ENCODE assay signal across 36 cellular contexts in the genomic region with DNA sequence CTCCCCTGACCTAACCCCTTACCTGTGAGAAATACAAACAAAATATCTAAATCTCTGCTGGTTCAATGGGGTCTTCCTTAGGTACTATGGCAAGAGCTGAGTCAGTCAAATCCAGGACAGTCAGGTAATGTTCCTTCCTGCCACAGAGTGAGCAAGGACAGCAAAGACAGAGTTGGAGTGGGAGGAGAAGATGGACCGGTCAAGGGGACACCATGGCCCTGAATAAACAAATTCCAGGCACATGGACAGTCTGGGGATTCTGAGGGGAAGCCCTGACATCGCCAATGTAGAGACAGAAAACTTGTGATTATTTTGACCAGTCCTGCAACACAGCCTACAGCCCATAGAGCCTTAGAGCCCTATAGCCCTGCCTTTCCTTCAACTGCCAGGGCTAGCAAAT.
"Had no signal": no experiment of that assay in that cellular context is flagged by ENCODE, and none has a peak within 500 bp of the region (broad histone marks: within the 10 kb centered on the region; RNA-seq: fewer than 3 reads in every experiment).

No MANE protein-coding gene starts in this region.

- H3K36me3 Mint-ChIP-seq: activated naive CD4-positive, alpha-beta T cell treated with anti-CD3 and anti-CD28 coated beads, Interleukin-2, amount 50 U/mL, for 72 hours had no signal

- H3K36me3 ChIP-seq: adrenal gland, brain microvascular endothelial cell, breast epithelium had no signal

- H3K27ac Mint-ChIP-seq: activated CD4-positive, alpha-beta memory T cell treated with anti-CD3 and anti-CD28 coated beads, Interleukin-2, amount 10 ng/mL, durations not matched to agents 7 days and 5 days; activated CD4-positive, alpha-beta T cell treated with anti-CD3 and anti-CD28 coated beads for 36 hours; activated CD4-positive, alpha-beta T cell treated with anti-CD3 and anti-CD28 coated beads, Interleukin-2, amount 10 ng/mL, durations not matched to agents 7 days and 5 days; activated CD8-positive, alpha-beta memory T cell treated with anti-CD3 and anti-CD28 coated beads, Interleukin-2, amount 10 ng/mL, durations not matched to agents 7 days and 5 days; activated CD8-positive, alpha-beta T cell treated with anti-CD3 and anti-CD28 coated beads, Interleukin-2, amount 10 ng/mL, durations not matched to agents 7 days and 5 days; activated naive CD4-positive, alpha-beta T cell treated with anti-CD3 and anti-CD28 coated beads for 36 hours; activated naive CD8-positive, alpha-beta T cell treated with anti-CD3 and anti-CD28 coated beads for 36 hours; activated T-cell treated with anti-CD3 and anti-CD28 coated beads, Interleukin-2, amount 50 U/mL, for 72 hours; activated T-helper 1 cell treated with anti-CD3 and anti-CD28 coated beads, Interleukin-12 subunit alpha, Interleukin-12 subunit beta, Interleukin-2, Interleukin-4 antibody, amounts not matched to agents 30 ng/mL and 10 ng/mL and 1 ng/mL, durations not matched to agents 14 hours and 24 hours and 36 hours; activated T-helper 17 cell treated with anti-CD3 and anti-CD28 coated beads, Interleukin-2, amount 50 U/mL, for 72 hours; T-cell; T-helper 17 cell; T-helper 2 cell treated with Interferon-gamma antibody and Interleukin-4, amounts not matched to agents 5 μg/mL and 100 μg/mL, for 36 hours had no signal

- H3K4me1 ChIP-seq: adrenal gland, body of pancreas, breast epithelium had no signal

- H3K4me1 Mint-ChIP-seq: activated CD4-positive, alpha-beta memory T cell treated with anti-CD3 and anti-CD28 coated beads, Interleukin-2, amount 10 ng/mL, durations not matched to agents 7 days and 5 days; activated CD4-positive, alpha-beta T cell treated with anti-CD3 and anti-CD28 coated beads for 36 hours; activated CD4-positive, alpha-beta T cell treated with anti-CD3 and anti-CD28 coated beads, Interleukin-2, amount 10 ng/mL, durations not matched to agents 7 days and 5 days; activated CD8-positive, alpha-beta memory T cell treated with anti-CD3 and anti-CD28 coated beads, Interleukin-2, amount 10 ng/mL, durations not matched to agents 7 days and 5 days; activated naive CD8-positive, alpha-beta T cell treated with anti-CD3 and anti-CD28 coated beads for 36 hours; activated T-helper 17 cell treated with anti-CD3 and anti-CD28 coated beads, Interleukin-2, amount 50 U/mL, for 72 hours had no signal

- H3K4me3 ChIP-seq: adrenal gland, body of pancreas, breast epithelium had no signal

- ATAC-seq: activated CD4-positive, alpha-beta T cell treated with anti-CD3 and anti-CD28 coated beads for 36 hours; activated CD4-positive, CD25-positive, alpha-beta regulatory T cell treated with anti-CD3 and anti-CD28 coated beads, Interleukin-2, amount 50 U/mL, for 24 hours; activated CD8-positive, alpha-beta memory T cell treated with anti-CD3 and anti-CD28 coated beads, Interleukin-2, amount 10 ng/mL, durations not matched to agents 7 days and 5 days; activated CD8-positive, alpha-beta T cell treated with anti-CD3 and anti-CD28 coated beads, Interleukin-2, amount 10 ng/mL, durations not matched to agents 7 days and 5 days; activated naive CD4-positive, alpha-beta T cell treated with anti-CD3 and anti-CD28 coated beads, Interleukin-2, amount 50 U/mL, for 72 hours; activated T-cell treated with anti-CD3 and anti-CD28 coated beads, Interleukin-2, amount 50 U/mL, for 4 hours; activated T-cell treated with anti-CD3 and anti-CD28 coated beads, Interleukin-2, amount 50 U/mL, for 72 hours; activated T-helper 17 cell treated with anti-CD3 and anti-CD28 coated beads, Interleukin-2, amount 50 U/mL, for 72 hours; body of pancreas; T-cell; T-helper 17 cell had no signal

- H3K27me3 Mint-ChIP-seq: activated CD4-positive, alpha-beta memory T cell treated with anti-CD3 and anti-CD28 coated beads, Interleukin-2, amount 10 ng/mL, durations not matched to agents 7 days and 5 days; activated CD4-positive, alpha-beta T cell treated with anti-CD3 and anti-CD28 coated beads for 36 hours; activated CD4-positive, alpha-beta T cell treated with anti-CD3 and anti-CD28 coated beads, Interleukin-2, amount 10 ng/mL, durations not matched to agents 7 days and 5 days; activated CD8-positive, alpha-beta memory T cell treated with anti-CD3 and anti-CD28 coated beads, Interleukin-2, amount 10 ng/mL, durations not matched to agents 7 days and 5 days; activated naive CD8-positive, alpha-beta T cell treated with anti-CD3 and anti-CD28 coated beads for 36 hours; activated T-helper 17 cell treated with anti-CD3 and anti-CD28 coated beads, Interleukin-2, amount 50 U/mL, for 72 hours; T-cell; T-helper 17 cell had no signal

- H3K9me3 Mint-ChIP-seq: activated CD4-positive, alpha-beta memory T cell treated with anti-CD3 and anti-CD28 coated beads, Interleukin-2, amount 10 ng/mL, durations not matched to agents 7 days and 5 days; activated CD4-positive, alpha-beta T cell treated with anti-CD3 and anti-CD28 coated beads, Interleukin-2, amount 10 ng/mL, durations not matched to agents 7 days and 5 days; activated naive CD4-positive, alpha-beta T cell treated with anti-CD3 and anti-CD28 coated beads for 36 hours; activated naive CD4-positive, alpha-beta T cell treated with anti-CD3 and anti-CD28 coated beads, Interleukin-2, amount 50 U/mL, for 72 hours; activated naive CD8-positive, alpha-beta T cell treated with anti-CD3 and anti-CD28 coated beads for 36 hours; activated T-cell treated with anti-CD3 and anti-CD28 coated beads, Interleukin-2, amount 50 U/mL, for 4 hours; activated T-cell treated with anti-CD3 and anti-CD28 coated beads, Interleukin-2, amount 50 U/mL, for 72 hours; activated T-helper 1 cell treated with anti-CD3 and anti-CD28 coated beads, Interleukin-12 subunit alpha, Interleukin-12 subunit beta, Interleukin-2, Interleukin-4 antibody, amounts not matched to agents 30 ng/mL and 10 ng/mL and 1 ng/mL, durations not matched to agents 14 hours and 24 hours and 36 hours; activated T-helper 17 cell treated with anti-CD3 and anti-CD28 coated beads, Interleukin-2, amount 50 U/mL, for 72 hours; T-cell; T-helper 2 cell treated with Interferon-gamma antibody and Interleukin-4, amounts not matched to agents 5 μg/mL and 100 μg/mL, for 36 hours had no signal

- H3K4me3 Mint-ChIP-seq: activated CD4-positive, alpha-beta memory T cell treated with anti-CD3 and anti-CD28 coated beads, Interleukin-2, amount 10 ng/mL, durations not matched to agents 7 days and 5 days; activated CD4-positive, alpha-beta T cell treated with anti-CD3 and anti-CD28 coated beads for 36 hours; activated CD4-positive, alpha-beta T cell treated with anti-CD3 and anti-CD28 coated beads, Interleukin-2, amount 10 ng/mL, durations not matched to agents 7 days and 5 days; activated CD8-positive, alpha-beta memory T cell treated with anti-CD3 and anti-CD28 coated beads, Interleukin-2, amount 10 ng/mL, durations not matched to agents 7 days and 5 days; activated CD8-positive, alpha-beta T cell treated with anti-CD3 and anti-CD28 coated beads, Interleukin-2, amount 10 ng/mL, durations not matched to agents 7 days and 5 days; activated naive CD4-positive, alpha-beta T cell treated with anti-CD3 and anti-CD28 coated beads for 36 hours; activated naive CD8-positive, alpha-beta T cell treated with anti-CD3 and anti-CD28 coated beads for 36 hours; activated T-cell treated with anti-CD3 and anti-CD28 coated beads, Interleukin-2, amount 50 U/mL, for 4 hours; activated T-cell treated with anti-CD3 and anti-CD28 coated beads, Interleukin-2, amount 50 U/mL, for 72 hours; activated T-helper 1 cell treated with anti-CD3 and anti-CD28 coated beads, Interleukin-12 subunit alpha, Interleukin-12 subunit beta, Interleukin-2, Interleukin-4 antibody, amounts not matched to agents 30 ng/mL and 10 ng/mL and 1 ng/mL, durations not matched to agents 14 hours and 24 hours and 36 hours; activated T-helper 17 cell treated with anti-CD3 and anti-CD28 coated beads, Interleukin-2, amount 50 U/mL, for 72 hours; T-cell; T-helper 17 cell; T-helper 2 cell treated with Interferon-gamma antibody and Interleukin-4, amounts not matched to agents 5 μg/mL and 100 μg/mL, for 36 hours had no signal

- H3K27ac ChIP-seq: adrenal gland, body of pancreas, brain microvascular endothelial cell, breast epithelium, VCaP had no signal

- H3K9me3 ChIP-seq: adrenal gland, body of pancreas, breast epithelium had no signal

- DNase-seq: activated CD4-positive, alpha-beta memory T cell treated with anti-CD3 and anti-CD28 coated beads, Interleukin-2, amount 10 ng/mL, durations not matched to agents 7 days and 5 days; activated CD4-positive, alpha-beta T cell treated with anti-CD3 and anti-CD28 coated beads for 1 hour; activated CD4-positive, alpha-beta T cell treated with anti-CD3 and anti-CD28 coated beads for 36 hours; activated CD4-positive, alpha-beta T cell treated with anti-CD3 and anti-CD28 coated beads for 48 hours; activated CD4-positive, alpha-beta T cell treated with anti-CD3 and anti-CD28 coated beads, Interleukin-2, amount 10 ng/mL, durations not matched to agents 7 days and 5 days; activated CD4-positive, alpha-beta T cell treated with anti-CD3 and anti-CD28 coated beads, Interleukin-2, amount 50 U/mL, for 48 hours; activated CD4-positive, CD25-positive, alpha-beta regulatory T cell; activated CD8-positive, alpha-beta memory T cell treated with anti-CD3 and anti-CD28 coated beads for 24 hours; activated CD8-positive, alpha-beta memory T cell treated with anti-CD3 and anti-CD28 coated beads, Interleukin-2, amount 10 ng/mL, durations not matched to agents 7 days and 5 days; activated CD8-positive, alpha-beta memory T cell treated with anti-CD3 and anti-CD28 coated beads, Interleukin-2, amount 50 U/mL, for 48 hours; activated CD8-positive, alpha-beta T cell treated with anti-CD3 and anti-CD28 coated beads, Interleukin-2, amount 10 ng/mL, durations not matched to agents 7 days and 5 days; activated effector memory CD4-positive, alpha-beta T cell treated with anti-CD3 and anti-CD28 coated beads, Interleukin-2, amount 50 U/mL, for 16 hours; activated gamma-delta T cell treated with Interleukin-2 at 50 U/mL for 16 hours; activated naive CD4-positive, alpha-beta T cell; activated naive CD4-positive, alpha-beta T cell treated with anti-CD3 and anti-CD28 coated beads for 36 hours; activated naive CD4-positive, alpha-beta T cell treated with anti-CD3 and anti-CD28 coated beads, Interleukin-2, amount 50 U/mL, for 16 hours; activated naive CD8-positive, alpha-beta T cell treated with anti-CD3 and anti-CD28 coated beads for 36 hours; activated T-cell treated with anti-CD3 and anti-CD28 coated beads, Interleukin-2, amount 50 U/mL, for 1 hour; activated T-cell treated with anti-CD3 and anti-CD28 coated beads, Interleukin-2, amount 50 U/mL, for 4 hours; activated T-cell treated with anti-CD3 and anti-CD28 coated beads, Interleukin-2, amount 50 U/mL, for 72 hours; adrenal gland; amniotic stem cell; aorta; body of pancreas; brain microvascular endothelial cell; central memory CD4-positive, alpha-beta T cell; T-cell; T-helper 17 cell; T-helper 9 cell had no signal

- H3K27me3 ChIP-seq: adrenal gland, body of pancreas, brain microvascular endothelial cell, breast epithelium had no signal
